ENCODE assay signal across 22 cellular contexts in the genomic region with DNA sequence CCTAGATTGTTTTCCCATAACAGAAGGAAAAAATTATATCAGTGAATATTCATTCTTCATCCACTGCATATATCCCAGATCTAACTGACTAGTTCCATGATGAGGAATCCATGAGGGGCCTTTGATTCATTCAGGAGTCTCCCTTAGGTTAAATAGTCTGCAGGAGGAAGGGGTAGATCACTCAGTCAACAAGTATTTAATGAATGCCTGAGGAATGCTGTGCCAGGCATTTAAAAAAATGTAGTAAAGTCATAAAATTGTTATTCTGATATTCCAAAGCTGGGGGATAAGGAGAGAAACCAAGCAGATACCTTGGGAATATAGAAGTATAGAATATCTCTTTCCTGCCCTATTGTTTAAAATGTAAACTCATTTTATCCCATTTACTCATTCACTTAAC.
DNase-seq lines count a peak whose midpoint lies in the region; ATAC-seq lines count a peak whose summit lies in the region.
"Had no signal": no experiment of that assay in that cellular context is flagged by ENCODE, and none has a peak within 500 bp of the region (broad histone marks: within the 10 kb centered on the region; RNA-seq: fewer than 3 reads in every experiment).

No MANE protein-coding gene starts in this region.

- DNase-seq in A172 (ENCODE audit: low spot score), result peak; percentile 45
- peak; percentile 5 for DNase-seq in HT1080 (ENCODE audit: low read depth)
- DNase-seq in adipocyte (ENCODE audit: low read depth), result peak; percentile 18
- peak; percentile 84 for DNase-seq in kidney tubule cell (ENCODE audit: low spot score)
- DNase-seq in NCI-H2227 (lab: John Stamatoyannopoulos, UW; ENCODE audit: unreplicated experiment), result no peak
- DNase-seq in stimulated activated naive CD4-positive, alpha-beta T cell treated with Interleukin-2 at 50 U/mL for 16 hours (lab: John Stamatoyannopoulos, UW), result no peak
- DNase-seq: CD8-positive, alpha-beta T cell; DMS79; GF-D8; GOT3; NCI-H1436; NCI-H2029 treated with DMSO at 0.1 percent for 48 hours; NCI-H2171 treated with DMSO at 0.1 percent for 48 hours; NCI-H510A; NCI-H82; Peyer's patch; Right ventricle myocardium superior; SK-N-SH had no signal

- no peaks in the 10 kb centered on the region for H3K36me3 ChIP-seq in adipocyte (ENCODE audit: control insufficient read depth, insufficient read depth, low read length, severe bottlenecking)
- H3K36me3 ChIP-seq: Peyer's patch had no signal

- no peak overlapping the region for H3K9ac ChIP-seq in adipocyte (ENCODE audit: low read length)
- H3K9ac ChIP-seq: BLaER1, SK-N-SH had no signal

- no peaks in the 10 kb centered on the region for H3K9me3 ChIP-seq in adipocyte (ENCODE audit: control insufficient read depth, low read length)
- H3K9me3 ChIP-seq: Peyer's patch, SK-N-SH had no signal

- H3K4me3 ChIP-seq in adipocyte (ENCODE audit: low read length), result no peak overlapping the region
- H3K4me3 ChIP-seq: BLaER1, K562, Peyer's patch had no signal

- H3K4me1 ChIP-seq in adipocyte (ENCODE audit: control insufficient read depth, insufficient read depth, low read length), result no peaks in the 10 kb centered on the region
- H3K4me1 ChIP-seq: BLaER1, Peyer's patch had no signal

- H3K27me3 ChIP-seq in adipocyte (replicated peaks; ENCODE audit: control insufficient read depth, insufficient read depth, low read length), result no peaks in the 10 kb centered on the region
- H3K27me3 ChIP-seq: BLaER1, Peyer's patch had no signal

- no peak for ATAC-seq in HG02840 (IDR thresholded peaks at IDR 0.05; ENCODE audit: low FRiP score, unreplicated experiment)
- no peak for ATAC-seq in GM19467 (IDR thresholded peaks at IDR 0.05; ENCODE audit: unreplicated experiment)
- ATAC-seq: CD8-positive, alpha-beta T cell; K562 had no signal

Comparison
In these comparisons a context has a peak if more than half of its experiments do, and no peak if none do; other contexts are left out.
1. DNase-seq: peak in A172 (single experiment), HT1080 (single experiment), adipocyte (single experiment) and kidney tubule cell (single experiment); none in NCI-H2227 (single experiment) and stimulated activated naive CD4-positive, alpha-beta T cell treated with Interleukin-2 at 50 U/mL for 16 hours (single experiment).